17 cellular contexts compared by ENCODE assay signal in the genomic region with DNA sequence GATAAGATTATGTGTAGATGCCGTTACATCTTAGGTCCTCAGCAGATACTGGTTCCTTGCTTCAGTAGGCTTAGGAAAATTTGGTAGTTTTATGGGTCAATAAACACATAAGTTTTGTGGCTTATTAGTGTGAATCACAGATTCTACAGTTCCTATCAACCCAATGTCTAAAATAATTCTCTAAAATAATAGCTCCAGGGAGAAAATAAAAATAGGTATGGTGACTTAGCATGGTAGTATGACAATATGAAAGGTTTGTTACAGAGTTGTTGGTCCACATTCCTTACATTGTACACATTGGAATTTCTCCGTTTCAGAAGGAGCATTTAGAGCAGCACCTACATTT.
A peak's percentile ranks its signal among the peaks of the same experiment; 100 is the strongest.
DNase-seq lines count a peak whose midpoint lies in the region; ATAC-seq and TF ChIP-seq lines count a peak whose summit lies in the region.
"Had no signal": no experiment of that assay in that cellular context is flagged by ENCODE, and none has a peak within 500 bp of the region (broad histone marks: within the 10 kb centered on the region; RNA-seq: fewer than 3 reads in every experiment).

No MANE protein-coding gene starts in this region.

- H4K20me1 ChIP-seq in hepatocyte (ENCODE audit: insufficient read depth, poor library complexity, severe bottlenecking): no peaks in the 10 kb centered on the region

- POLR2A ChIA-PET in RWPE1 (lab: Yijun Ruan, JAX; ENCODE audit: low non-redundant PET): interaction anchor here (0.6 kb wide), 1 partner anchor 13 kb away, joined by 3 read pairs; no protein-coding TSS in a partner anchor

- TF ChIP-seq CTCF in HFFc6 (IDR thresholded peaks at IDR 0.05) (no peak), RWPE1 (conservative IDR thresholded peaks at IDR 0.05; ENCODE audit: low read depth) (no peak), hepatocyte (IDR thresholded peaks at IDR 0.05; ENCODE audit: poor library complexity) (no peak)

- ATAC-seq in HG03025 (IDR thresholded peaks at IDR 0.05; ENCODE audit: low FRiP score, unreplicated experiment) (no peak), HG03045 (IDR thresholded peaks at IDR 0.05; ENCODE audit: unreplicated experiment) (no peak)
- ATAC-seq in effector memory CD8-positive, alpha-beta T cell (replicated peaks): no peak
- ATAC-seq: right lobe of liver had no signal

- H3K9me3 Mint-ChIP-seq in HFFc6: no peaks in the 10 kb centered on the region
- no peaks in the 10 kb centered on the region for H3K9me3 Mint-ChIP-seq in effector memory CD8-positive, alpha-beta T cell
- H3K9me3 Mint-ChIP-seq: stimulated activated naive CD8-positive, alpha-beta T cell treated with anti-CD3 and anti-CD28 coated beads, Interleukin-15, Interleukin-2, amounts not matched to agents 100 ng/mL and 50 ng/mL, for 24 hours had no signal

- H3K27ac ChIP-seq in RWPE1 (no peak overlapping the region), hepatocyte (peak overlapping the region; percentile 88), substantia nigra (ENCODE audit: low read depth, low read length, poor library complexity, severe bottlenecking) (peak overlapping the region; percentile 19)
- H3K27ac ChIP-seq: KMS-11, right lobe of liver had no signal

- H3K9me3 ChIP-seq in hepatocyte (ENCODE audit: low read depth): no peaks in the 10 kb centered on the region
- H3K9me3 ChIP-seq: right lobe of liver had no signal

- no peaks in the 10 kb centered on the region for H3K36me3 ChIP-seq in hepatocyte (replicated peaks; ENCODE audit: insufficient read depth, low read depth)
- H3K36me3 ChIP-seq: right lobe of liver had no signal

- H3K4me3 ChIP-seq in hepatocyte: no peak overlapping the region
- H3K4me3 ChIP-seq: right lobe of liver had no signal

- H2AFZ ChIP-seq in hepatocyte: no peak overlapping the region

- peak overlapping the region; percentile 31; the same call in 1 of the 2 replicates for H3K4me3 Mint-ChIP-seq in HFFc6
- no peak overlapping the region for H3K4me3 Mint-ChIP-seq in effector memory CD8-positive, alpha-beta T cell
- H3K4me3 Mint-ChIP-seq: stimulated activated naive CD8-positive, alpha-beta T cell treated with anti-CD3 and anti-CD28 coated beads, Interleukin-15, Interleukin-2, amounts not matched to agents 100 ng/mL and 50 ng/mL, for 24 hours had no signal

- no peaks in the 10 kb centered on the region for H3K9me2 ChIP-seq in hepatocyte (replicated peaks; ENCODE audit: insufficient read depth)

- peaks cover 55% of the 10 kb centered on the region for H3K4me1 Mint-ChIP-seq in HFFc6 (ENCODE audit: low read depth)
- H3K4me1 Mint-ChIP-seq in effector memory CD8-positive, alpha-beta T cell (ENCODE audit: low read depth in 2 of 2): peaks cover 4 to 8% of the 10 kb centered on the region in 2 donors

- H3K4me2 ChIP-seq in hepatocyte: no peak overlapping the region
- H3K4me2 ChIP-seq: KMS-11 had no signal

- peaks cover 34% of the 10 kb centered on the region for H3K4me1 ChIP-seq in hepatocyte (ENCODE audit: insufficient read depth)
- H3K4me1 ChIP-seq: right lobe of liver had no signal

- CTCF ChIA-PET in RWPE1 (lab: Yijun Ruan, JAX): interaction anchor here (0.5 to 0.9 kb wide), 3 partner anchors 20 to 310 kb away, joined by 3 to 5 read pairs (median 3); no protein-coding TSS in a partner anchor

- H3K27me3 ChIP-seq in hepatocyte: no peaks in the 10 kb centered on the region
- H3K27me3 ChIP-seq: right lobe of liver had no signal

- peak overlapping the region; percentile 72 for H3K27ac Mint-ChIP-seq in HFFc6
- H3K27ac Mint-ChIP-seq in effector memory CD8-positive, alpha-beta T cell: no peak overlapping the region
- H3K27ac Mint-ChIP-seq: stimulated activated naive CD8-positive, alpha-beta T cell treated with anti-CD3 and anti-CD28 coated beads, Interleukin-15, Interleukin-2, amounts not matched to agents 100 ng/mL and 50 ng/mL, for 24 hours had no signal

- H3K36me3 Mint-ChIP-seq in HFFc6 (ENCODE audit: low read depth): peaks cover 15% of the 10 kb centered on the region
- peaks cover 6% of the 10 kb centered on the region for H3K36me3 Mint-ChIP-seq in effector memory CD8-positive, alpha-beta T cell (ENCODE audit: insufficient read depth)

- 67% methylated on average over 2 of the region's 2 CpGs for WGBS in hepatocyte (ENCODE audit: low lambda C conversion rate, missing lambda C conversion rate)

- peaks cover 8% of the 10 kb centered on the region for H3K79me2 ChIP-seq in hepatocyte

- DNase-seq in HFFc6: peak; percentile 42
- peak; percentile 80 for DNase-seq in RWPE1 (ENCODE audit: low spot score)
- no peak for DNase-seq in hepatocyte (ENCODE audit: low spot score)
- no peak for DNase-seq in substantia nigra (lab: John Stamatoyannopoulos, UW)
- no peak for DNase-seq in NAMALWA (ENCODE audit: low spot score)
- DNase-seq in effector memory CD8-positive, alpha-beta T cell: no peak
- DNase-seq: activated CD4-positive, alpha-beta T cell treated with anti-CD3 and anti-CD28 coated beads for 48 hours; activated gamma-delta T cell; amniotic stem cell; effector memory CD4-positive, alpha-beta T cell; hippocampal formation; NCI-H1417; right lobe of liver had no signal

- peaks cover 3% of the 10 kb centered on the region for H3K27me3 Mint-ChIP-seq in HFFc6 (ENCODE audit: insufficient read depth)
- no peaks in the 10 kb centered on the region for H3K27me3 Mint-ChIP-seq in effector memory CD8-positive, alpha-beta T cell
- H3K27me3 Mint-ChIP-seq: stimulated activated naive CD8-positive, alpha-beta T cell treated with anti-CD3 and anti-CD28 coated beads, Interleukin-15, Interleukin-2, amounts not matched to agents 100 ng/mL and 50 ng/mL, for 24 hours had no signal

Comparison
In these comparisons a context has a peak if more than half of its experiments do, and no peak if none do; other contexts are left out.
1. DNase-seq: peak in HFFc6 (single experiment) and RWPE1 (single experiment); none in hepatocyte (single experiment), substantia nigra (0 of 49), NAMALWA (single experiment) and effector memory CD8-positive, alpha-beta T cell (0 of 3).